ENCODE assay signal across 2 cellular contexts in genomic region chr10:132255489-132256344, GRCh38.
TF ChIP-seq lines count a peak whose summit lies in the region.

No MANE protein-coding gene starts in this region.

TF ChIP-seq in WTC11, 78 proteins besides CTCF, POLR2A, EP300 and RAD21 (continued from another document and continues in another):
- TF ChIP-seq FOXP4 (CRISPR knock-in tag; IDR thresholded peaks at IDR 0.05): no peak
- no peak for TF ChIP-seq E2F1 (CRISPR knock-in tag; IDR thresholded peaks at IDR 0.05)
- TF ChIP-seq PRDM15 (CRISPR knock-in tag; IDR thresholded peaks at IDR 0.05): no peak
- no peak for TF ChIP-seq ZNF671 (CRISPR knock-in tag; IDR thresholded peaks at IDR 0.05)
- no peak for TF ChIP-seq ZBTB43 (CRISPR knock-in tag; IDR thresholded peaks at IDR 0.05)
- TF ChIP-seq ATF6 (CRISPR knock-in tag; IDR thresholded peaks at IDR 0.05): no peak
- TF ChIP-seq FOXJ3 (CRISPR knock-in tag; IDR thresholded peaks at IDR 0.05; ENCODE audit: borderline replicate concordance): no peak
- no peak for TF ChIP-seq HMGXB4 (CRISPR knock-in tag; IDR thresholded peaks at IDR 0.05)

TF ChIP-seq in HepG2, 621 proteins besides CTCF, POLR2A, EP300 and RAD21 (continued from another document):
- TF ChIP-seq HIC2 (CRISPR knock-in tag; IDR thresholded peaks at IDR 0.05; ENCODE audit: low read depth): 0 out of 2 replicates have a peak, but pooled peaks have one; percentile 19
- 0 out of 2 replicates have a peak, but pooled peaks have one; percentile 20 for TF ChIP-seq HNRNPL (IDR thresholded peaks at IDR 0.05; ENCODE audit: low read depth, low read length)
- peak; percentile 64; the same call in 1 of the 2 replicates for TF ChIP-seq NR2F2 (IDR thresholded peaks at IDR 0.05; ENCODE audit: borderline replicate concordance, low read depth)
- no peak for TF ChIP-seq SALL1 (CRISPR knock-in tag; IDR thresholded peaks at IDR 0.05)
- peak; percentile 27; the same call in 1 of the 2 replicates for TF ChIP-seq ZNF687 (CRISPR knock-in tag; IDR thresholded peaks at IDR 0.05)
- TF ChIP-seq ZSCAN12 (CRISPR knock-in tag; IDR thresholded peaks at IDR 0.05): no peak
- no peak for TF ChIP-seq SP1 (IDR thresholded peaks at IDR 0.05)
- TF ChIP-seq SP1 (CRISPR knock-in tag; IDR thresholded peaks at IDR 0.05): no peak
- no peak for TF ChIP-seq ZNF10 (CRISPR knock-in tag; IDR thresholded peaks at IDR 0.05; ENCODE audit: borderline replicate concordance, low read depth)
- TF ChIP-seq HNF4A (CRISPR knock-in tag; IDR thresholded peaks at IDR 0.05): peak; percentile 47; the same call in 1 of the 2 replicates
- no peak for TF ChIP-seq ZMAT3 (CRISPR knock-in tag; conservative IDR thresholded peaks at IDR 0.05)
- peak in 1 of 2 experiments; percentile 63; a peak in 2 of 4 replicates for TF ChIP-seq NR2F1 (CRISPR knock-in tag; IDR thresholded peaks at IDR 0.05)
- 0 out of 2 replicates have a peak, but pooled peaks have one; percentile 33 for TF ChIP-seq ZSCAN25 (CRISPR knock-in tag; IDR thresholded peaks at IDR 0.05)
- TF ChIP-seq PAXIP1 (CRISPR knock-in tag; conservative IDR thresholded peaks at IDR 0.05): peak; percentile 46; the same call in 1 of the 2 replicates
- TF ChIP-seq ZMYM2 (CRISPR knock-in tag; IDR thresholded peaks at IDR 0.05): 0 out of 2 replicates have a peak, but pooled peaks have one; percentile 39
- no peak for TF ChIP-seq ZFP36L1 (CRISPR knock-in tag; IDR thresholded peaks at IDR 0.05)
- TF ChIP-seq FOXO4 (CRISPR knock-in tag; conservative IDR thresholded peaks at IDR 0.05): no peak
